In the genomic region with DNA sequence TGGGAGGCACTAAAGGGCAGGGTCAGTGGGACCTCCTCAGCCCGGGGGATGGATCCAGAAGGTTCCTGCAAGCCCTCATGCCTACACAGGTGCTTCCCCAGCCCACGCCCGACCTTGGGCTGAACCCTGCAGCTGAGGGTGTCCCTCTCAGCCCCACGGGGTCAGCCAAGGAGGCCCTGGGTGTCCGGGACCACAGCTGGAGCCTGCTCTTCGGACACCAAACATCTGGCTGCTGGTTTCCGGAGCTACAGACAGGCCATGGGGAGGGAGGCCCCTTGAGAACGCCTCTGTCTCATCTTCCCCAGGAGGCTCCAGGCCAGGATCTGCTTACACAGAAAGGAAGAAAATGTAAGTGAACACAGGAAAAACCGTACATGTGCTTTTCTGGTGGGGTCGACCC, we compare ENCODE assay signal across 15 cellular contexts.
DNase-seq lines count a peak whose midpoint lies in the region; ATAC-seq and TF ChIP-seq lines count a peak whose summit lies in the region.
"Had no signal": no experiment of that assay in that cellular context is flagged by ENCODE, and none has a peak within 500 bp of the region (broad histone marks: within the 10 kb centered on the region; RNA-seq: fewer than 3 reads in every experiment).

No MANE protein-coding gene starts in this region.

- no peaks in the 10 kb centered on the region for H3K9me1 ChIP-seq in IMR-90 (ENCODE audit: insufficient read depth, low read length)

- no peak overlapping the region for H3K14ac ChIP-seq in IMR-90 (replicated peaks; ENCODE audit: low read depth, low read length)

- no peaks in the 10 kb centered on the region for H3K27me3 Mint-ChIP-seq in osteocyte (ENCODE audit: unreplicated experiment)
- H3K27me3 Mint-ChIP-seq in activated naive CD8-positive, alpha-beta T cell treated with anti-CD3 and anti-CD28 coated beads, Interleukin-2, amount 50 U/mL, for 24 hours: peaks cover 2% of the 10 kb centered on the region

- no peaks in the 10 kb centered on the region for H3K79me1 ChIP-seq in IMR-90 (ENCODE audit: low read depth in 1 of 2, low read length in 2 of 2)

- H3K4me3 ChIP-seq in IMR-90 (ENCODE audit: insufficient read depth, low read depth, low read length): no peak overlapping the region
- no peak overlapping the region for H3K4me3 ChIP-seq in fibroblast of villous mesenchyme (ENCODE audit: low read depth, low read length)
- no peak overlapping the region for H3K4me3 ChIP-seq in liver (ENCODE audit: low read depth in 1 of 3, low read length in 3 of 3)
- H3K4me3 ChIP-seq: GM23248 had no signal

- no peak overlapping the region for H3K23ac ChIP-seq in IMR-90 (ENCODE audit: low read depth, low read length)

- H3K9ac ChIP-seq in IMR-90 (ENCODE audit: low read depth, low read length) (no peak overlapping the region), liver (ENCODE audit: low read depth in 1 of 2, low read length in 2 of 2) (no peak overlapping the region)
- H3K9ac ChIP-seq: GM23248 had no signal

- DNase-seq in IMR-90: peak; percentile 2
- peak; percentile 30 for DNase-seq in fibroblast of villous mesenchyme (ENCODE audit: low read depth)
- peak; percentile 32 for DNase-seq in smooth muscle cell of the brain vasculature (ENCODE audit: low read depth, low spot score)
- no peak for DNase-seq in COLO668 (lab: John Stamatoyannopoulos, UW; ENCODE audit: unreplicated experiment)
- no peak for DNase-seq in osteocyte (ENCODE audit: extremely low spot score, unreplicated experiment)
- no peak for DNase-seq in activated naive CD8-positive, alpha-beta T cell treated with anti-CD3 and anti-CD28 coated beads, Interleukin-2, amount 50 U/mL, for 24 hours
- DNase-seq: CD4-positive, alpha-beta memory T cell; DND-41; GF-D8; GM23248; NCI-H2107; NCI-H226; SHP77 had no signal

- ATAC-seq in IMR-90 (ENCODE audit: low read depth) (no peak), HG03521 (IDR thresholded peaks at IDR 0.05; ENCODE audit: unreplicated experiment) (no peak)
- ATAC-seq in activated naive CD8-positive, alpha-beta T cell treated with anti-CD3 and anti-CD28 coated beads, Interleukin-2, amount 50 U/mL, for 24 hours: no peak

- H2BK20ac ChIP-seq in IMR-90 (ENCODE audit: low read depth, low read length): no peak overlapping the region

- TF ChIP-seq CTCF in IMR-90 (conservative IDR thresholded peaks at IDR 0.05; ENCODE audit: low read depth, low read length) (no peak), fibroblast of villous mesenchyme (IDR thresholded peaks at IDR 0.05; ENCODE audit: insufficient read depth, low read depth, low read length) (no peak), liver (IDR thresholded peaks at IDR 0.05; ENCODE audit: low read depth, low read length, missing input control) (no peak), osteocyte (IDR thresholded peaks at IDR 0.05) (no peak)

- H2AFZ ChIP-seq in IMR-90 (replicated peaks; ENCODE audit: low read length, poor library complexity): no peak overlapping the region
- H2AFZ ChIP-seq: GM23248 had no signal

- dilution Hi-C loops in IMR-90 (cut with HindIII; ENCODE audit: low sequenced_read_pairs, unreplicated experiment): no loop called here

- WGBS in IMR-90 (ENCODE audit: extremely low coverage in 2 of 2, insufficient read length in 1 of 2), 2 experiments: 40% methylated on average over 1 of the region's 10 CpGs; no CpG with 5 or more reads in 1 of the 2 experiments
- 76% methylated on average over 10 of the region's 10 CpGs for WGBS in liver

- H3K36me3 ChIP-seq in IMR-90 (ENCODE audit: control insufficient read depth, insufficient read depth, low read length): no peaks in the 10 kb centered on the region
- no peaks in the 10 kb centered on the region for H3K36me3 ChIP-seq in liver (ENCODE audit: control insufficient read depth in 4 of 4, insufficient read depth in 3 of 4, low read depth in 1 of 4, low read length in 3 of 4)

- CTCF ChIA-PET in IMR-90 (lab: Yijun Ruan, JAX): no interaction called here

- H3K9me3 Mint-ChIP-seq in osteocyte (ENCODE audit: unreplicated experiment): peaks cover 3% of the 10 kb centered on the region
- H3K9me3 Mint-ChIP-seq in activated naive CD8-positive, alpha-beta T cell treated with anti-CD3 and anti-CD28 coated beads, Interleukin-2, amount 50 U/mL, for 24 hours: no peaks in the 10 kb centered on the region
- H3K9me3 Mint-ChIP-seq: CD4-positive, alpha-beta memory T cell had no signal

- intact Hi-C loops in IMR-90 (cut with micrococcal nuclease): no loop called here

- H3K27me3 ChIP-seq in IMR-90 (ENCODE audit: control insufficient read depth, insufficient read depth, low read length) (peaks cover 36% of the 10 kb centered on the region), liver (ENCODE audit: control insufficient read depth in 4 of 4, insufficient read depth in 4 of 4, low read length in 3 of 4) (no peaks in the 10 kb centered on the region)

- H2BK15ac ChIP-seq in IMR-90 (ENCODE audit: low read depth, low read length): no peak overlapping the region

- no peak overlapping the region for H2AK5ac ChIP-seq in IMR-90 (ENCODE audit: low read depth, low read length)

- peaks cover 5% of the 10 kb centered on the region for H3K9me3 ChIP-seq in IMR-90 (ENCODE audit: control insufficient read depth, insufficient read depth, low read length)
- no peaks in the 10 kb centered on the region for H3K9me3 ChIP-seq in liver (ENCODE audit: control insufficient read depth in 4 of 4, low read length in 3 of 4)

- no peak overlapping the region for H3K18ac ChIP-seq in IMR-90 (ENCODE audit: low read depth, low read length)

- H4K8ac ChIP-seq in IMR-90 (ENCODE audit: low read depth in 2 of 2, low read length in 2 of 2): no peak overlapping the region

- POLR2A ChIA-PET in IMR-90 (lab: Charles Lee; ENCODE audit: unreplicated experiment): no interaction called here

- no peak overlapping the region for H2BK120ac ChIP-seq in IMR-90 (ENCODE audit: low read depth, low read length)

- no peaks in the 10 kb centered on the region for H4K20me1 ChIP-seq in IMR-90 (ENCODE audit: insufficient read depth, low read length)

- H2BK5ac ChIP-seq in IMR-90 (ENCODE audit: low read depth, low read length, poor library complexity, severe bottlenecking): no peak overlapping the region

- TF ChIP-seq RAD21 in IMR-90 (IDR thresholded peaks at IDR 0.05; ENCODE audit: low read length): no peak
- no peak for TF ChIP-seq RAD21 in liver (IDR thresholded peaks at IDR 0.05)

- in situ Hi-C loops in IMR-90 (cut with MboI; ENCODE audit: low sequenced_read_pairs): no loop called here

- H4K91ac ChIP-seq in IMR-90 (ENCODE audit: insufficient read depth, low read depth, low read length): no peak overlapping the region

- no peak overlapping the region for H3K4me2 ChIP-seq in IMR-90 (ENCODE audit: low read depth, low read length)

- no peak for TF ChIP-seq POLR2A in IMR-90 (IDR thresholded peaks at IDR 0.05; ENCODE audit: low read depth, low read length)

- H3K56ac ChIP-seq in IMR-90 (ENCODE audit: extremely low read depth, insufficient read depth, low read length): no peak overlapping the region

- H3K4me1 Mint-ChIP-seq in osteocyte (ENCODE audit: unreplicated experiment): peaks cover 12% of the 10 kb centered on the region
- no peaks in the 10 kb centered on the region for H3K4me1 Mint-ChIP-seq in activated naive CD8-positive, alpha-beta T cell treated with anti-CD3 and anti-CD28 coated beads, Interleukin-2, amount 50 U/mL, for 24 hours
- H3K4me1 Mint-ChIP-seq: CD4-positive, alpha-beta memory T cell had no signal

- no peak overlapping the region for H2AK9ac ChIP-seq in IMR-90 (replicated peaks; ENCODE audit: low read depth, low read length, poor library complexity)

- H3K27ac ChIP-seq in IMR-90 (ENCODE audit: insufficient read depth, low read length) (no peak overlapping the region), liver (ENCODE audit: low read depth in 1 of 2, low read length in 2 of 2) (no peak overlapping the region)
- H3K27ac ChIP-seq: GM23248 had no signal

- no peak overlapping the region for H3K4me3 Mint-ChIP-seq in osteocyte (ENCODE audit: unreplicated experiment)
- no peak overlapping the region for H3K4me3 Mint-ChIP-seq in activated naive CD8-positive, alpha-beta T cell treated with anti-CD3 and anti-CD28 coated beads, Interleukin-2, amount 50 U/mL, for 24 hours
- H3K4me3 Mint-ChIP-seq: CD4-positive, alpha-beta memory T cell had no signal

- H3K4me1 ChIP-seq in IMR-90 (ENCODE audit: control insufficient read depth, insufficient read depth, low read length) (no peaks in the 10 kb centered on the region), liver (ENCODE audit: control insufficient read depth in 4 of 4, insufficient read depth in 4 of 4, low read length in 3 of 4) (no peaks in the 10 kb centered on the region)

- no TSS peak for BruUV-seq in IMR-90 (replicated peaks; lab: Mats Ljungman, UMichigan)

- no peak overlapping the region for H3K27ac Mint-ChIP-seq in osteocyte (ENCODE audit: unreplicated experiment)
- no peak overlapping the region for H3K27ac Mint-ChIP-seq in activated naive CD8-positive, alpha-beta T cell treated with anti-CD3 and anti-CD28 coated beads, Interleukin-2, amount 50 U/mL, for 24 hours
- H3K27ac Mint-ChIP-seq: CD4-positive, alpha-beta memory T cell had no signal

- no peak overlapping the region for H3K4ac ChIP-seq in IMR-90 (ENCODE audit: low read depth, low read length)

- H3K36me3 Mint-ChIP-seq in osteocyte (ENCODE audit: unreplicated experiment): no peaks in the 10 kb centered on the region
- no peaks in the 10 kb centered on the region for H3K36me3 Mint-ChIP-seq in activated naive CD8-positive, alpha-beta T cell treated with anti-CD3 and anti-CD28 coated beads, Interleukin-2, amount 50 U/mL, for 24 hours (ENCODE audit: low read depth)
- H3K36me3 Mint-ChIP-seq: CD4-positive, alpha-beta memory T cell had no signal

- no peak overlapping the region for H4K5ac ChIP-seq in IMR-90 (ENCODE audit: low read depth, low read length)

TF ChIP-seq in IMR-90, 13 proteins besides CTCF, POLR2A, EP300 and RAD21 (continues in another document):
- TF ChIP-seq RCOR1 (IDR thresholded peaks at IDR 0.05; ENCODE audit: insufficient replicate concordance, low read length) (no peak), MXI1 (IDR thresholded peaks at IDR 0.05; ENCODE audit: borderline replicate concordance, low read depth, low read length) (no peak), RFX5 (IDR thresholded peaks at IDR 0.05; ENCODE audit: low read depth, low read length) (no peak), FOS (IDR thresholded peaks at IDR 0.05; ENCODE audit: low read depth, low read length) (no peak), BHLHE40 (IDR thresholded peaks at IDR 0.05; ENCODE audit: low read depth, low read length) (no peak), CEBPB (IDR thresholded peaks at IDR 0.05; ENCODE audit: low read depth, low read length) (no peak)

TF ChIP-seq in liver, 16 proteins besides CTCF, POLR2A, EP300 and RAD21:
- TF ChIP-seq NR2F2 (IDR thresholded peaks at IDR 0.05): peak; percentile 54
- TF ChIP-seq FOXA1 (IDR thresholded peaks at IDR 0.05): no peak
- TF ChIP-seq TAF1 (conservative IDR thresholded peaks at IDR 0.05): no peak
- TF ChIP-seq, protein P1, sequence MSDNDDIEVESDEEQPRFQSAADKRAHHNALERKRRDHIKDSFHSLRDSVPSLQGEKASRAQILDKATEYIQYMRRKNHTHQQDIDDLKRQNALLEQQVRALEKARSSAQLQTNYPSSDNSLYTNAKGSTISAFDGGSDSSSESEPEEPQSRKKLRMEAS (IDR thresholded peaks at IDR 0.05): no peak

Comparison
In these comparisons a context has a peak if more than half of its experiments do, and no peak if none do; other contexts are left out.
1. DNase-seq: peak in IMR-90 (single experiment), fibroblast of villous mesenchyme (single experiment) and smooth muscle cell of the brain vasculature (single experiment); none in COLO668 (single experiment), osteocyte (single experiment) and activated naive CD8-positive, alpha-beta T cell treated with anti-CD3 and anti-CD28 coated beads, Interleukin-2, amount 50 U/mL, for 24 hours (single experiment).